Comparison of ENCODE assay signal across 8 cellular contexts in the genomic region with DNA sequence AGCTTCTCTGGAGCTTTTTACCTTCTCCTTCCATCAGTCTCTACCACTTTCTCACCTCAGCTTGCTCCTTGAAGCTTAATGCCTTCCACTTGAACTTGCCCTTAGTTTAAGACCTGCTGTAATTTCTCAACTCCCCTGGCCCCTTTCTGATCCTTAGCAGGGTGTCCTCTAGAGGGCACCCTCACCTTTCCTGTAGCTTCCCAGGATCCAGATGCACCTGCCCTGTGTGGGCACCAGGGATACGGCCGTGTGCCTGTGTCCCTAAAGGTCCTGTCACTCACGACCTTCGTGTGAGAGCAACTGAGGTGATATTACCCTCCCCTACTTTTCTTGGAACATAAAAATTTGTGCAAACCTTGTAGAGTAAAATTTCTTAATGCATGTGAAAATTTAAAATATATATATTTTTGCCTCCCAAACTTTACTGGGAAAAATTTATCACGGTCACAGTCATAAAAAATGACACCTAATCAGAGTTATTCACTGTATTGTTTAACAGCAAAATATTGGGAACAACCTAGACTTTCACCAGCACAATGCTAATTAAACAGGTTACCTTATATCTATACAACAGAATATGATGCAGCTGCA. TPM values are rescaled to one million over a fixed set of nuclear protein-coding genes. Genes with fewer than 3 reads are reported as not detected.
DNase-seq lines count a peak whose midpoint lies in the region; ATAC-seq and TF ChIP-seq lines count a peak whose summit lies in the region.

No MANE protein-coding gene starts in this region.

- no peaks in the 10 kb centered on the region for H3K9me3 Mint-ChIP-seq in CD8-positive, alpha-beta T cell

- H3K4me1 Mint-ChIP-seq in CD8-positive, alpha-beta T cell (ENCODE audit: low read depth): no peaks in the 10 kb centered on the region

- H3K4me3 ChIP-seq in MG63: no peak overlapping the region
- no peak overlapping the region for H3K4me3 ChIP-seq in lower leg skin (ENCODE audit: low read depth, poor library complexity, severe bottlenecking)
- H3K4me3 ChIP-seq in CD8-positive, alpha-beta T cell (ENCODE audit: low read depth, low read length): no peak overlapping the region

- no peak for ATAC-seq in CD8-positive, alpha-beta T cell

- H3K36me3 Mint-ChIP-seq in CD8-positive, alpha-beta T cell: no peaks in the 10 kb centered on the region

- no peak overlapping the region for H3K27ac Mint-ChIP-seq in CD8-positive, alpha-beta T cell

- H3K27ac ChIP-seq in CD8-positive, alpha-beta T cell (ENCODE audit: low read depth, low read length): no peak overlapping the region

- no peak overlapping the region for H3K4me3 Mint-ChIP-seq in CD8-positive, alpha-beta T cell

- no peak for TF ChIP-seq POLR2A in lower leg skin (IDR thresholded peaks at IDR 0.05)

- TF ChIP-seq CTCF in lower leg skin (IDR thresholded peaks at IDR 0.05): no peak
- no peak for TF ChIP-seq CTCF in CD8-positive, alpha-beta T cell (IDR thresholded peaks at IDR 0.05)

- no peaks in the 10 kb centered on the region for H3K36me3 ChIP-seq in MG63
- no peaks in the 10 kb centered on the region for H3K36me3 ChIP-seq in CD8-positive, alpha-beta T cell (ENCODE audit: insufficient read depth, low read length)

- peaks cover 45% of the 10 kb centered on the region for H3K27me3 Mint-ChIP-seq in CD8-positive, alpha-beta T cell (ENCODE audit: low read depth)

- no peaks in the 10 kb centered on the region for H3K4me1 ChIP-seq in CD8-positive, alpha-beta T cell (ENCODE audit: insufficient read depth, low read length)

- 23 to 28% methylated on average over 5 of the region's 5 CpGs for WGBS in lower leg skin, 2 donors

- DNase-seq in NCI-H82 (lab: John Stamatoyannopoulos, UW) (peak; percentile 60), NCI-H82 treated with DMSO at 0.1 percent for 48 hours (lab: John Stamatoyannopoulos, UW; ENCODE audit: unreplicated experiment) (no peak), MG63 (peak; percentile 58), astrocyte of the hippocampus (ENCODE audit: low read depth, low spot score) (peak; percentile 72), non-pigmented ciliary epithelial cell (ENCODE audit: low read depth) (peak; percentile 9), lower leg skin (ENCODE audit: low spot score in 2 of 2) (no peak), T-helper 2 cell (no peak)
- no peak for DNase-seq in CD8-positive, alpha-beta T cell

- peaks cover 9% of the 10 kb centered on the region for H3K9me3 ChIP-seq in MG63
- no peaks in the 10 kb centered on the region for H3K9me3 ChIP-seq in CD8-positive, alpha-beta T cell (ENCODE audit: low read length)

- H3K27me3 ChIP-seq in MG63: no peaks in the 10 kb centered on the region
- H3K27me3 ChIP-seq in CD8-positive, alpha-beta T cell (ENCODE audit: insufficient read depth, low read length): no peaks in the 10 kb centered on the region

- CTCF ChIA-PET in CD8-positive, alpha-beta T cell (lab: Charles Lee): interaction anchor here (1.3 kb wide), 1 partner anchor 10 kb away, joined by 6 read pairs; no protein-coding TSS in a partner anchor

- POLR2A ChIA-PET in CD8-positive, alpha-beta T cell (lab: Charles Lee): no interaction called here

- intact Hi-C loops in lower leg skin (cut with DNase I; ENCODE audit: low total_unique reads): no loop called here
- intact Hi-C loops in CD8-positive, alpha-beta T cell (cut with DNase I, micrococcal nuclease): no loop called here

RNA-seq across cellular contexts. Expression of a gene that starts 46.4 kb away (rescaled TPM):
- total RNA-seq in MG63 (2014; rRNA removed; shearing (Covaris generic); ENCODE audit: low replicate concordance): not detected in 2 replicates
- total RNA-seq in lower leg skin: not detected
- not detected for total RNA-seq in CD8-positive, alpha-beta T cell

Comparison
In these comparisons a context has a peak if more than half of its experiments do, and no peak if none do; other contexts are left out.
1. DNase-seq: peak in NCI-H82 (single experiment), MG63 (single experiment), astrocyte of the hippocampus (single experiment) and non-pigmented ciliary epithelial cell (single experiment); none in NCI-H82 treated with DMSO at 0.1 percent for 48 hours (single experiment), lower leg skin (0 of 2), CD8-positive, alpha-beta T cell (0 of 7) and T-helper 2 cell (0 of 5).